In the genomic region with DNA sequence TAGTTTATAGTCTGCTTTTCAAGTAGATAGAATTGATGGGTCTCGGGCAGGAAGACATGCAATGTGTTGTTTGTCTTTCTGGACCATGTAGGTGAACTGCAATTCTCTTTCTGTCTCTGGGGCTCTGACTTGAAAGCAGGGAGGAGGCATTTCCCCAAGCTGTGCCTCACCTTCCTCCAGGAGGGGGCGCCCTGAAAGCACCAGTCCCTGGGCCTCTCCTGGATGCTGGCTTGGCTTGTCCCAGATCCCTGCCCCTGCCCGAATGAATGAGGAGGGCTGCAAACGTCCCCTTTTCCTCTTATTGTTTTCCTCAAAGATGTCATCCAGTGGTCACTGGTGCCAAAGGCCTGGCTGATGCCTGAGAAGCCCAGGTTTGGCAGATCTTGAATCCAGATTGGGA, we compare ENCODE assay signal across 11 cellular contexts.
DNase-seq lines count a peak whose midpoint lies in the region; ATAC-seq, FAIRE-seq and TF ChIP-seq lines count a peak whose summit lies in the region.
"Had no signal": no experiment of that assay in that cellular context is flagged by ENCODE, and none has a peak within 500 bp of the region (broad histone marks: within the 10 kb centered on the region; RNA-seq: fewer than 3 reads in every experiment).

No MANE protein-coding gene starts in this region.

- intact Hi-C loops in Right ventricle myocardium inferior (cut with DNase I) = no loop called here
- intact Hi-C loops in Right ventricle myocardium superior (cut with DNase I) = no loop called here

- H3K36me3 Mint-ChIP-seq in endothelial cell (ENCODE audit: low read depth, unreplicated experiment) = no peaks in the 10 kb centered on the region

- TF ChIP-seq CTCF in endothelial cell (IDR thresholded peaks at IDR 0.05; ENCODE audit: unreplicated experiment) = peak; percentile 72

- no peak for ATAC-seq in Right ventricle myocardium inferior
- no peak for ATAC-seq in Right ventricle myocardium superior (ENCODE audit: poor library complexity)
- ATAC-seq: activated CD4-positive, CD25-positive, alpha-beta regulatory T cell treated with anti-CD3 and anti-CD28 coated beads, Interleukin-2, amount 50 U/mL, for 24 hours had no signal

- H3K27ac Mint-ChIP-seq in endothelial cell (ENCODE audit: unreplicated experiment) = no peak overlapping the region

- H3K4me3 Mint-ChIP-seq in endothelial cell (ENCODE audit: unreplicated experiment) = no peak overlapping the region

- H3K4me1 Mint-ChIP-seq in endothelial cell (ENCODE audit: unreplicated experiment) = no peaks in the 10 kb centered on the region

- peaks cover 10% of the 10 kb centered on the region for H3K27me3 Mint-ChIP-seq in endothelial cell (ENCODE audit: unreplicated experiment)

- FAIRE-seq in urothelium cell line (lab: Jason Lieb, UNC) (no peak), frontal cortex (lab: Jason Lieb, UNC) (no peak)
- FAIRE-seq: G401.6 had no signal

- DNase-seq in Right ventricle myocardium inferior (ENCODE audit: missing footprints) (peak; percentile 18), Right ventricle myocardium superior (no peak), NCI-H146 (lab: John Stamatoyannopoulos, UW) (peak; percentile 58), endothelial cell (ENCODE audit: low spot score) (peak; percentile 83), GF-D8 (lab: John Stamatoyannopoulos, UW) (no peak), urothelium cell line (ENCODE audit: low spot score) (no peak), frontal cortex (ENCODE audit: low spot score in 2 of 2) (no peak)
- DNase-seq in stimulated activated CD8-positive, alpha-beta memory T cell treated with anti-CD3 and anti-CD28 coated beads, Interleukin-4, amount 100 ng/mL, for 48 hours = peak; percentile 37
- DNase-seq: NCI-H2029 had no signal

- H3K9me3 Mint-ChIP-seq in endothelial cell (ENCODE audit: unreplicated experiment) = no peaks in the 10 kb centered on the region

Comparison
In these comparisons a context has a peak if more than half of its experiments do, and no peak if none do; other contexts are left out.
1. DNase-seq: peak in Right ventricle myocardium inferior (single experiment), NCI-H146 (single experiment), endothelial cell (single experiment) and stimulated activated CD8-positive, alpha-beta memory T cell treated with anti-CD3 and anti-CD28 coated beads, Interleukin-4, amount 100 ng/mL, for 48 hours (single experiment); none in Right ventricle myocardium superior (single experiment), GF-D8 (single experiment), urothelium cell line (single experiment) and frontal cortex (0 of 2).